Comparison of ENCODE assay signal across 9 cellular contexts in genomic region chr2:263022-263738, GRCh38. TPM values are rescaled to one million over a fixed set of nuclear protein-coding genes. Genes with fewer than 3 reads are reported as not detected.
A peak's percentile ranks its signal among the peaks of the same experiment; 100 is the strongest.
DNase-seq lines count a peak whose midpoint lies in the region; ATAC-seq and TF ChIP-seq lines count a peak whose summit lies in the region.
"Had no signal": no experiment of that assay in that cellular context is flagged by ENCODE, and none has a peak within 500 bp of the region (broad histone marks: within the 10 kb centered on the region; RNA-seq: fewer than 3 reads in every experiment).

No MANE protein-coding gene starts in this region.

- peaks cover 16 to 56% (median 32%) of the 10 kb centered on the region in 4 donors for H3K4me1 Mint-ChIP-seq in CD4-positive, alpha-beta memory T cell

- 47% methylated on average over 24 of the region's 42 CpGs for WGBS in esophagus muscularis mucosa

- H3K4me1 ChIP-seq in CD4-positive, alpha-beta memory T cell (ENCODE audit: insufficient read depth, low read length): peaks cover 41% of the 10 kb centered on the region
- peaks cover 31% of the 10 kb centered on the region for H3K4me1 ChIP-seq in PC-3 (ENCODE audit: insufficient read depth, low read length)
- H3K4me1 ChIP-seq in esophagus muscularis mucosa: peaks cover 23 to 39% (median 37%) of the 10 kb centered on the region in 4 donors
- H3K4me1 ChIP-seq in osteoblast (ENCODE audit: insufficient read depth, low read length): peaks cover 7% of the 10 kb centered on the region

- peak overlapping the region in 1 of 2 donors; percentile 75 for H3K4me3 ChIP-seq in CD4-positive, alpha-beta memory T cell (ENCODE audit: low read length in 2 of 2)
- H3K4me3 ChIP-seq in PC-3 (ENCODE audit: low read length) (peak overlapping the region; percentile 89), esophagus muscularis mucosa (peak overlapping the region; percentile 81 to 93 (median 86)), osteoblast (ENCODE audit: insufficient read depth, low read length) (peak overlapping the region; percentile 99)

- no peaks in the 10 kb centered on the region for H3K27me3 ChIP-seq in CD4-positive, alpha-beta memory T cell (ENCODE audit: insufficient read depth, low read length)
- no peaks in the 10 kb centered on the region for H3K27me3 ChIP-seq in PC-3 (ENCODE audit: low read length)
- H3K27me3 ChIP-seq in esophagus muscularis mucosa: no peaks in the 10 kb centered on the region
- H3K27me3 ChIP-seq in osteoblast (ENCODE audit: insufficient read depth, low read length): no peaks in the 10 kb centered on the region

- no peak for TF ChIP-seq POLR2A in esophagus muscularis mucosa (IDR thresholded peaks at IDR 0.05; ENCODE audit: low read depth)

- BruUV-seq in PC-3 (replicated peaks; lab: Mats Ljungman, UMichigan): TSS peak; percentile 52

- no peaks in the 10 kb centered on the region for H3K9me3 ChIP-seq in CD4-positive, alpha-beta memory T cell (ENCODE audit: control insufficient read depth in 1 of 2, low read length in 2 of 2)
- H3K9me3 ChIP-seq in PC-3 (ENCODE audit: low read length) (no peaks in the 10 kb centered on the region), esophagus muscularis mucosa (no peaks in the 10 kb centered on the region), osteoblast (ENCODE audit: low read depth, low read length) (no peaks in the 10 kb centered on the region)

- peak overlapping the region; percentile 91 to 96 (median 93) for H3K27ac Mint-ChIP-seq in CD4-positive, alpha-beta memory T cell

- peaks cover 18 to 26% of the 10 kb centered on the region in 2 donors for H3K36me3 Mint-ChIP-seq in CD4-positive, alpha-beta memory T cell

- no peaks in the 10 kb centered on the region for H3K27me3 Mint-ChIP-seq in CD4-positive, alpha-beta memory T cell

- H3K9ac ChIP-seq in PC-3 (ENCODE audit: low read length): peak overlapping the region; percentile 90

- H3K9me3 Mint-ChIP-seq in CD4-positive, alpha-beta memory T cell: peaks cover 0 to 13% (median 4%) of the 10 kb centered on the region in 8 donors

- H2AFZ ChIP-seq in PC-3 (ENCODE audit: low read length) (peak overlapping the region; percentile 75), osteoblast (ENCODE audit: low read length) (peak overlapping the region; percentile 76)

- H4K20me1 ChIP-seq in PC-3 (ENCODE audit: low read length) (peaks cover 24% of the 10 kb centered on the region), osteoblast (ENCODE audit: insufficient read depth, low read length) (peaks cover 11% of the 10 kb centered on the region)

- peak overlapping the region; percentile 89 for H3K4me2 ChIP-seq in PC-3 (ENCODE audit: low read length)
- peak overlapping the region; percentile 97 for H3K4me2 ChIP-seq in osteoblast (ENCODE audit: insufficient read depth, low read length)

- H3K9me2 ChIP-seq in PC-3 (replicated peaks; ENCODE audit: low read length): no peaks in the 10 kb centered on the region

- no peak for TF ChIP-seq EP300 in esophagus muscularis mucosa (IDR thresholded peaks at IDR 0.05)

- peak overlapping the region; percentile 74 to 96 (median 83) for H3K4me3 Mint-ChIP-seq in CD4-positive, alpha-beta memory T cell

- CTCF ChIA-PET in CD4-positive, alpha-beta memory T cell (lab: Charles Lee; ENCODE audit: partially characterized antibody): interaction anchor here (0.8 kb wide), 1 partner anchor 373 kb away, joined by 3 read pairs; no protein-coding TSS in a partner anchor
- CTCF ChIA-PET in PC-3 (lab: Charles Lee): no interaction called here

- TF ChIP-seq CTCF in PC-3 (conservative IDR thresholded peaks at IDR 0.05; ENCODE audit: low read depth, low read length) (no peak), esophagus muscularis mucosa (IDR thresholded peaks at IDR 0.05) (no peak), osteoblast (IDR thresholded peaks at IDR 0.05; ENCODE audit: extremely low read depth, low read depth, low read length) (no peak)

- intact Hi-C loops in CD4-positive, alpha-beta memory T cell (cut with micrococcal nuclease): no loop called here
- intact Hi-C loops in PC-3 (cut with micrococcal nuclease) (loop anchor here (10.0 kb wide), 1 partner anchor 412 kb away; the partner anchor contains the start of gene TMEM18), esophagus muscularis mucosa (cut with DNase I) (no loop called here)

- no peaks in the 10 kb centered on the region for H3F3A ChIP-seq in PC-3 (ENCODE audit: low read length, unreplicated experiment)

- POLR2A ChIA-PET in CD4-positive, alpha-beta memory T cell (lab: Charles Lee; ENCODE audit: partially characterized antibody): interaction anchor here (0.7 kb wide), 1 partner anchor 166 kb away, joined by 3 read pairs; no protein-coding TSS in a partner anchor
- POLR2A ChIA-PET in PC-3 (lab: Charles Lee; ENCODE audit: unreplicated experiment): no interaction called here

- peaks cover 69% of the 10 kb centered on the region for H3K79me2 ChIP-seq in PC-3 (ENCODE audit: low read length)
- H3K79me2 ChIP-seq in osteoblast (ENCODE audit: insufficient read depth, low read length): peaks cover 51% of the 10 kb centered on the region

- H3K36me3 ChIP-seq in CD4-positive, alpha-beta memory T cell (ENCODE audit: insufficient read depth, low read length): no peaks in the 10 kb centered on the region
- H3K36me3 ChIP-seq in PC-3 (ENCODE audit: low read depth, low read length) (peaks cover 4% of the 10 kb centered on the region; the same call in 1 of the 2 replicates), esophagus muscularis mucosa (no peaks in the 10 kb centered on the region), osteoblast (ENCODE audit: insufficient read depth, low read length) (no peaks in the 10 kb centered on the region)

- no peak for ATAC-seq in PC-3

- DNase-seq in CD4-positive, alpha-beta memory T cell: peak in 2 of 5 donors; percentile 8
- DNase-seq in PC-3: peak; percentile 7
- DNase-seq in esophagus muscularis mucosa (ENCODE audit: extremely low spot score): peak; percentile 21
- DNase-seq in osteoblast (ENCODE audit: insufficient read length, low spot score, missing footprints): no peak
- no peak for DNase-seq in A172 (ENCODE audit: low spot score)
- DNase-seq in NCI-H524 (lab: John Stamatoyannopoulos, UW): no peak
- DNase-seq in SKM-1 (lab: John Stamatoyannopoulos, UW; ENCODE audit: unreplicated experiment): no peak
- no peak for DNase-seq in anterior cingulate cortex (lab: John Stamatoyannopoulos, UW)
- DNase-seq: NCI-H1092 had no signal

- H3K27ac ChIP-seq in CD4-positive, alpha-beta memory T cell (ENCODE audit: low read depth, low read length): peak overlapping the region; percentile 85
- H3K27ac ChIP-seq in PC-3 (ENCODE audit: low read length) (peak overlapping the region; percentile 68; the same call in 1 of the 2 replicates), esophagus muscularis mucosa (replicated peaks in 1 of 4) (no peak overlapping the region), osteoblast (ENCODE audit: low read depth, low read length) (no peak overlapping the region)

RNA-seq across cellular contexts. Expression of gene SH3YL1, which starts 0.7 kb away (rescaled TPM):
- total RNA-seq in CD4-positive, alpha-beta memory T cell: 10 to 100 TPM; 69.5 to 71.4 TPM
- 10 to 100 TPM; 38.0 to 41.3 TPM for polyA plus RNA-seq in CD4-positive, alpha-beta memory T cell
- total RNA-seq in PC-3 (2014; rRNA removed) (28.6 and 29.1 TPM in 2 replicates), esophagus muscularis mucosa (10 to 100 TPM; 15.7 to 20.3 (median 18.2) TPM), osteoblast (52.1 and 56.0 TPM in 2 replicates)
- total RNA-seq in A172 (2014; rRNA removed; shearing (Covaris generic)): 21.4 and 22.5 TPM in 2 replicates

RNA-seq across cellular contexts. Expression of gene ACP1, which starts 1.6 kb away (rescaled TPM):
- total RNA-seq in CD4-positive, alpha-beta memory T cell: 10 to 100 TPM; 90.1 to 91.6 TPM
- polyA plus RNA-seq in CD4-positive, alpha-beta memory T cell: 100 to 1,000 TPM; 147 to 215 TPM
- total RNA-seq in PC-3 (2014; rRNA removed) (109 and 149 TPM in 2 replicates), esophagus muscularis mucosa (10 to 100 TPM; 54.0 to 81.5 (median 73.8) TPM), osteoblast (80.0 and 85.7 TPM in 2 replicates)
- 186 and 248 TPM in 2 replicates for total RNA-seq in A172 (2014; rRNA removed; shearing (Covaris generic))

RNA-seq across cellular contexts. Expression of gene ALKAL2, which starts 24.7 kb away (rescaled TPM):
- not detected for total RNA-seq in CD4-positive, alpha-beta memory T cell
- polyA plus RNA-seq in CD4-positive, alpha-beta memory T cell: not detected
- total RNA-seq in PC-3 (2014; rRNA removed) (3.6 TPM in 1 of 2 replicates, not detected in the other), esophagus muscularis mucosa (10 to 100 TPM in 1 of 4 donors, 1 to 10 TPM in 2, not detected in 1; 1.7 to 11.9 (median 2.3) TPM), osteoblast (not detected in 2 replicates)
- not detected in 2 replicates for total RNA-seq in A172 (2014; rRNA removed; shearing (Covaris generic))

Comparison
In these comparisons a context has a peak if more than half of its experiments do, and no peak if none do; other contexts are left out.
1. DNase-seq: peak in PC-3 (single experiment) and esophagus muscularis mucosa (single experiment); none in osteoblast (single experiment), A172 (single experiment), NCI-H524 (0 of 2), SKM-1 (single experiment) and anterior cingulate cortex (0 of 58).
2. H3K27ac ChIP-seq: peak in CD4-positive, alpha-beta memory T cell (single experiment) and PC-3 (single experiment); none in esophagus muscularis mucosa (0 of 4) and osteoblast (single experiment).